8 cellular contexts compared by ENCODE assay signal in genomic region chr2:219228745-219229374, GRCh38.
DNase-seq lines count a peak whose midpoint lies in the region; ATAC-seq and TF ChIP-seq lines count a peak whose summit lies in the region.

No MANE protein-coding gene starts in this region.

- peak overlapping the region; percentile 70 to 90 for H3K27ac Mint-ChIP-seq in stimulated activated naive CD8-positive, alpha-beta T cell treated with anti-CD3 and anti-CD28 coated beads, Interleukin-15, amount 100 ng/mL, for 72 hours

- H3K79me2 ChIP-seq in ACC112 (ENCODE audit: control insufficient read depth, insufficient read depth, low read length, unreplicated experiment) = peaks cover 38% of the 10 kb centered on the region

- peaks cover 23% of the 10 kb centered on the region for H3K4me1 ChIP-seq in ACC112 (ENCODE audit: control insufficient read depth, insufficient read depth, low read length, unreplicated experiment)
- peaks cover 21% of the 10 kb centered on the region for H3K4me1 ChIP-seq in adipocyte (ENCODE audit: control insufficient read depth, insufficient read depth, low read length)

- no peaks in the 10 kb centered on the region for H3K9me3 ChIP-seq in adipocyte (ENCODE audit: control insufficient read depth, low read length)

- peaks cover 59% of the 10 kb centered on the region for H3K4me1 Mint-ChIP-seq in stimulated activated naive CD8-positive, alpha-beta T cell treated with anti-CD3 and anti-CD28 coated beads, Interleukin-15, amount 100 ng/mL, for 72 hours

- H3K4me3 ChIP-seq in ACC112 (ENCODE audit: low read depth, low read length) = peak overlapping the region; percentile 88
- H3K4me3 ChIP-seq in adipocyte (ENCODE audit: low read length) = peak overlapping the region; percentile 96

- TF ChIP-seq POLR2A in GM19099 (IDR thresholded peaks at IDR 0.05; ENCODE audit: extremely low read depth, insufficient read length, low read depth) = peak; percentile 48

- DNase-seq in adipocyte (ENCODE audit: low read depth) (peak; percentile 19), iPS-NIHi11 (ENCODE audit: low spot score) (peak; percentile 93), NCI-H82 (lab: John Stamatoyannopoulos, UW) (no peak), NCI-H2081 treated with DMSO at 0.1 percent for 48 hours (lab: John Stamatoyannopoulos, UW) (no peak)
- no peak for DNase-seq in stimulated activated naive CD8-positive, alpha-beta T cell treated with anti-CD3 and anti-CD28 coated beads, Interleukin-15, amount 100 ng/mL, for 72 hours

- peak overlapping the region; percentile 93 to 100 for H3K4me3 Mint-ChIP-seq in stimulated activated naive CD8-positive, alpha-beta T cell treated with anti-CD3 and anti-CD28 coated beads, Interleukin-15, amount 100 ng/mL, for 72 hours

- H3K27me3 ChIP-seq in ACC112 (ENCODE audit: insufficient read depth, low read length) (no peaks in the 10 kb centered on the region), adipocyte (replicated peaks; ENCODE audit: control insufficient read depth, insufficient read depth, low read length) (no peaks in the 10 kb centered on the region)

- H3K9me3 Mint-ChIP-seq in stimulated activated naive CD8-positive, alpha-beta T cell treated with anti-CD3 and anti-CD28 coated beads, Interleukin-15, amount 100 ng/mL, for 72 hours = no peaks in the 10 kb centered on the region

- peak; percentile 40 for ATAC-seq in HG03280 (IDR thresholded peaks at IDR 0.05; ENCODE audit: unreplicated experiment)
- peak; percentile 33 for ATAC-seq in stimulated activated naive CD8-positive, alpha-beta T cell treated with anti-CD3 and anti-CD28 coated beads, Interleukin-15, amount 100 ng/mL, for 72 hours

- H2AFZ ChIP-seq in ACC112 (ENCODE audit: low read length, unreplicated experiment) = no peak overlapping the region

- H3K36me3 ChIP-seq in ACC112 (ENCODE audit: insufficient read depth, low read length) (peaks cover 23% of the 10 kb centered on the region; the same call in 1 of the 2 replicates), adipocyte (ENCODE audit: control insufficient read depth, insufficient read depth, low read length, severe bottlenecking) (peaks cover 53% of the 10 kb centered on the region)

- no peaks in the 10 kb centered on the region for H3K27me3 Mint-ChIP-seq in stimulated activated naive CD8-positive, alpha-beta T cell treated with anti-CD3 and anti-CD28 coated beads, Interleukin-15, amount 100 ng/mL, for 72 hours

- peak overlapping the region; percentile 93 for H3K9ac ChIP-seq in adipocyte (ENCODE audit: low read length)

- peak overlapping the region; percentile 84 for H3K27ac ChIP-seq in ACC112 (ENCODE audit: low read depth, low read length)

Comparison
In these comparisons a context has a peak if more than half of its experiments do, and no peak if none do; other contexts are left out.
1. DNase-seq: peak in adipocyte (single experiment) and iPS-NIHi11 (single experiment); none in stimulated activated naive CD8-positive, alpha-beta T cell treated with anti-CD3 and anti-CD28 coated beads, Interleukin-15, amount 100 ng/mL, for 72 hours (0 of 2), NCI-H82 (single experiment) and NCI-H2081 treated with DMSO at 0.1 percent for 48 hours (single experiment).